27 cellular contexts compared by ENCODE assay signal in genomic region chr9:121184463-121184862, GRCh38. TPM values are rescaled to one million over a fixed set of nuclear protein-coding genes. Genes with fewer than 3 reads are reported as not detected.
DNase-seq lines count a peak whose midpoint lies in the region; ATAC-seq, FAIRE-seq and TF ChIP-seq lines count a peak whose summit lies in the region.
"Had no signal": no experiment of that assay in that cellular context is flagged by ENCODE, and none has a peak within 500 bp of the region (broad histone marks: within the 10 kb centered on the region; RNA-seq: fewer than 3 reads in every experiment).

No MANE protein-coding gene starts in this region.

- H3K4me1 ChIP-seq in HepG2 (ENCODE audit: insufficient read depth, low read length), result peaks cover 87% of the 10 kb centered on the region
- H3K4me1 ChIP-seq in right lobe of liver, result peaks cover 0 to 87% (median 38%) of the 10 kb centered on the region in 4 donors
- peaks cover 36% of the 10 kb centered on the region for H3K4me1 ChIP-seq in hepatocyte (ENCODE audit: insufficient read depth)

- H3K9me3 Mint-ChIP-seq in HFFc6, result no peaks in the 10 kb centered on the region
- H3K9me3 Mint-ChIP-seq in stimulated activated effector memory CD8-positive, alpha-beta T cell treated with anti-CD3 and anti-CD28 coated beads, Interleukin-12 subunit alpha, Interleukin-12 subunit beta, amount 100 ng/mL, for 72 hours, result no peaks in the 10 kb centered on the region
- H3K9me3 Mint-ChIP-seq: WTC11 had no signal

- peak overlapping the region; percentile 44 for H3K9ac ChIP-seq in HepG2 (ENCODE audit: insufficient read depth, low read depth, low read length)

- peaks cover 12% of the 10 kb centered on the region; the same call in 1 of the 2 replicates for H4K20me1 ChIP-seq in HepG2 (ENCODE audit: insufficient read depth, low read length)
- H4K20me1 ChIP-seq in hepatocyte (ENCODE audit: insufficient read depth, poor library complexity, severe bottlenecking), result peaks cover 44% of the 10 kb centered on the region

- TF ChIP-seq RAD21 in HepG2 (CRISPR knock-in tag; IDR thresholded peaks at IDR 0.05), result no peak

- H3K4me3 ChIP-seq in HepG2 (replicated peaks in 1 of 3; ENCODE audit: insufficient read depth in 1 of 3, low read depth in 2 of 3, low read length in 3 of 3) (peak overlapping the region in 2 of 3 experiments; percentile 3 to 42; a peak in 2 of 6 replicates), right lobe of liver (no peak overlapping the region), hepatocyte (no peak overlapping the region), H7 (ENCODE audit: insufficient read depth, low read depth, low read length) (no peak overlapping the region)
- H3K4me3 ChIP-seq: heart right ventricle, lung, Peyer's patch, vagina had no signal

- FAIRE-seq in HepG2 (lab: Jason Lieb, UNC) (no peak), H54 (lab: Jason Lieb, UNC) (no peak)

- H3K79me2 ChIP-seq in HepG2 (ENCODE audit: insufficient read depth, low read length) (peaks cover 69% of the 10 kb centered on the region), hepatocyte (peaks cover 91% of the 10 kb centered on the region)

- no peaks in the 10 kb centered on the region for H3K27me3 Mint-ChIP-seq in HFFc6 (ENCODE audit: insufficient read depth)

- intact Hi-C loops in HepG2 (cut with micrococcal nuclease; ENCODE audit: unreplicated experiment) (loop anchor here (10.0 kb wide), 1 partner anchor 130 kb away; the partner anchor contains the start of gene C5), right lobe of liver (cut with DNase I) (no loop called here)

- peaks cover 64% of the 10 kb centered on the region for H3K4me1 Mint-ChIP-seq in HFFc6 (ENCODE audit: low read depth)
- peaks cover 50% of the 10 kb centered on the region for H3K4me1 Mint-ChIP-seq in stimulated activated effector memory CD8-positive, alpha-beta T cell treated with anti-CD3 and anti-CD28 coated beads, Interleukin-12 subunit alpha, Interleukin-12 subunit beta, amount 100 ng/mL, for 72 hours
- H3K4me1 Mint-ChIP-seq: WTC11 had no signal

- peak overlapping the region; percentile 73 for H3K4me2 ChIP-seq in HepG2 (ENCODE audit: low read depth, low read length)
- H3K4me2 ChIP-seq in hepatocyte, result no peak overlapping the region

- CTCF ChIA-PET in HepG2 (lab: Yijun Ruan, JAX; ENCODE audit: low intra/inter-chr PET ratio, low total read pairs), result no interaction called here

- no peak overlapping the region for H3K4me3 Mint-ChIP-seq in HFFc6
- no peak overlapping the region for H3K4me3 Mint-ChIP-seq in stimulated activated effector memory CD8-positive, alpha-beta T cell treated with anti-CD3 and anti-CD28 coated beads, Interleukin-12 subunit alpha, Interleukin-12 subunit beta, amount 100 ng/mL, for 72 hours
- H3K4me3 Mint-ChIP-seq: WTC11 had no signal

- peak; percentile 66 for ATAC-seq in HepG2
- ATAC-seq in right lobe of liver, result no peak
- no peak for ATAC-seq in stimulated activated effector memory CD8-positive, alpha-beta T cell treated with anti-CD3 and anti-CD28 coated beads, Interleukin-12 subunit alpha, Interleukin-12 subunit beta, amount 100 ng/mL, for 72 hours
- ATAC-seq: esophagus mucosa, foreskin keratinocyte, sciatic nerve, WTC11 had no signal

- peaks cover 36% of the 10 kb centered on the region for H3K36me3 Mint-ChIP-seq in HFFc6 (ENCODE audit: low read depth)
- peaks cover 92% of the 10 kb centered on the region for H3K36me3 Mint-ChIP-seq in stimulated activated effector memory CD8-positive, alpha-beta T cell treated with anti-CD3 and anti-CD28 coated beads, Interleukin-12 subunit alpha, Interleukin-12 subunit beta, amount 100 ng/mL, for 72 hours

- peak overlapping the region; percentile 61; the same call in 1 of the 2 replicates for H3K27ac Mint-ChIP-seq in HFFc6
- H3K27ac Mint-ChIP-seq in stimulated activated effector memory CD8-positive, alpha-beta T cell treated with anti-CD3 and anti-CD28 coated beads, Interleukin-12 subunit alpha, Interleukin-12 subunit beta, amount 100 ng/mL, for 72 hours, result peak overlapping the region; percentile 84
- H3K27ac Mint-ChIP-seq: WTC11 had no signal

- POLR2A ChIA-PET in HepG2 (lab: Yijun Ruan, JAX), result interaction anchor here (1.0 to 1.6 kb wide), 4 partner anchors 17 to 115 kb away, joined by 3 to 9 read pairs (median 4); partner anchors contain the start of gene RAB14

- peaks cover 4 to 14% of the 10 kb centered on the region in 2 experiments; a peak in 3 of 5 replicates for H3K36me3 ChIP-seq in HepG2 (replicated peaks in 1 of 2; ENCODE audit: control insufficient read depth in 1 of 2, insufficient read depth in 2 of 2, low read length in 2 of 2)
- H3K36me3 ChIP-seq in right lobe of liver, result peaks cover 0 to 7% (median 4%) of the 10 kb centered on the region in 4 donors
- H3K36me3 ChIP-seq in hepatocyte (replicated peaks; ENCODE audit: insufficient read depth, low read depth), result no peaks in the 10 kb centered on the region
- no peaks in the 10 kb centered on the region; the same call in none of the 2 replicates for H3K36me3 ChIP-seq in H7 (replicated peaks; ENCODE audit: control insufficient read depth, insufficient read depth, low read length)

- no peaks in the 10 kb centered on the region for H3K9me2 ChIP-seq in hepatocyte (replicated peaks; ENCODE audit: insufficient read depth)

- TF ChIP-seq EP300 in HepG2 (IDR thresholded peaks at IDR 0.05; ENCODE audit: low read depth in 2 of 2, low read length in 2 of 2) (no peak), HepG2 (CRISPR knock-in tag; IDR thresholded peaks at IDR 0.05; ENCODE audit: borderline replicate concordance) (no peak)

- no peak for TF ChIP-seq POLR2A in HepG2 (IDR thresholded peaks at IDR 0.05; ENCODE audit: insufficient read depth in 1 of 2, low read depth in 2 of 2, low read length in 2 of 2)
- no peak for TF ChIP-seq POLR2A in right lobe of liver (IDR thresholded peaks at IDR 0.05)
- no peak for TF ChIP-seq POLR2A in H54 (IDR thresholded peaks at IDR 0.05; ENCODE audit: low read depth, low read length)

- H3K27me3 ChIP-seq in HepG2 (ENCODE audit: control insufficient read depth in 1 of 2, insufficient read depth in 2 of 2, low read length in 2 of 2), result no peaks in the 10 kb centered on the region
- H3K27me3 ChIP-seq in right lobe of liver, result no peaks in the 10 kb centered on the region
- H3K27me3 ChIP-seq in hepatocyte, result no peaks in the 10 kb centered on the region
- H3K27me3 ChIP-seq in H7 (ENCODE audit: control insufficient read depth, insufficient read depth, low read length), result no peaks in the 10 kb centered on the region
- H3K27me3 ChIP-seq: foreskin keratinocyte, heart right ventricle, Peyer's patch, vagina had no signal

- DNase-seq in HepG2 (ENCODE audit: low spot score) (peak; percentile 60), right lobe of liver (no peak), HFFc6 (no peak), hepatocyte (ENCODE audit: low spot score) (no peak), H7 (no peak), DMS79 treated with DMSO at 0.1 percent for 48 hours (lab: John Stamatoyannopoulos, UW) (no peak), H54 (ENCODE audit: insufficient read length, low spot score) (no peak)
- no peak for DNase-seq in stimulated activated effector memory CD8-positive, alpha-beta T cell treated with anti-CD3 and anti-CD28 coated beads, Interleukin-12 subunit alpha, Interleukin-12 subunit beta, amount 100 ng/mL, for 72 hours (ENCODE audit: low spot score in 2 of 2)
- DNase-seq: activated CD4-positive, alpha-beta T cell treated with anti-CD3 and anti-CD28 coated beads, Interleukin-2, amount 50 U/mL, for 48 hours; activated naive CD4-positive, alpha-beta T cell treated with Interleukin-2 at 50 U/mL for 16 hours; aorta; cortex of kidney; foreskin keratinocyte; heart right ventricle; NCI-H1092 treated with DMSO at 0.1 percent for 48 hours; NCI-H1930; NCI-H69; Peyer's patch; SHP77 treated with DMSO at 0.1 percent for 48 hours; stimulated activated CD4-positive, alpha-beta T cell treated with anti-CD3 and anti-CD28 coated beads, Interleukin-4, amount 100 ng/mL, for 24 hours; stimulated activated naive CD4-positive, alpha-beta T cell had no signal

- H3K9me3 ChIP-seq in HepG2 (ENCODE audit: low read length) (no peaks in the 10 kb centered on the region), right lobe of liver (no peaks in the 10 kb centered on the region), hepatocyte (ENCODE audit: low read depth) (no peaks in the 10 kb centered on the region)
- H3K9me3 ChIP-seq: heart right ventricle, Peyer's patch, vagina had no signal

- BruUV-seq in HepG2 (replicated peaks; lab: Mats Ljungman, UMichigan), result no TSS peak

- TF ChIP-seq CTCF in HepG2 (CRISPR knock-in tag; IDR thresholded peaks at IDR 0.05), result no peak
- no peak for TF ChIP-seq CTCF in right lobe of liver (IDR thresholded peaks at IDR 0.05)
- TF ChIP-seq CTCF in HFFc6 (IDR thresholded peaks at IDR 0.05), result no peak
- TF ChIP-seq CTCF in hepatocyte (IDR thresholded peaks at IDR 0.05; ENCODE audit: poor library complexity), result no peak

- H3K27ac ChIP-seq in HepG2 (ENCODE audit: extremely low read length, insufficient read depth, low read length) (peak overlapping the region; percentile 84), right lobe of liver (peak overlapping the region in 1 of 3 donors; percentile 85), hepatocyte (peak overlapping the region; percentile 53)
- H3K27ac ChIP-seq: C4-2B, foreskin keratinocyte, Peyer's patch, vagina had no signal

- in situ Hi-C loops in HepG2 (cut with HindIII; ENCODE audit: extremely low pct_ligation_motif_present, low pct_unique_long_range_greater_than_20kb), result no loop called here

- H2AFZ ChIP-seq in HepG2 (ENCODE audit: low read length) (no peak overlapping the region), hepatocyte (no peak overlapping the region)

RNA-seq across cellular contexts. Expression of gene RAB14, which starts 17.2 kb away (rescaled TPM):
- total RNA-seq in HepG2 (2016; rRNA removed; fragmentation: Illumina TruSeq; extraction: Trizol), result 19.3 and 42.2 TPM in 2 replicates
- total RNA-seq in HepG2 (2016; cell fraction: cytosol; rRNA removed; fragmentation: Illumina TruSeq; extraction: Trizol; ENCODE audit: low read depth), result 2.8 and 4.0 TPM in 2 replicates
- total RNA-seq in HepG2 (2016; cell fraction: insoluble cytoplasmic fraction; rRNA removed; fragmentation: Illumina TruSeq; extraction: Trizol), result 18.4 and 42.0 TPM in 2 replicates
- 18.7 and 20.5 TPM in 2 replicates for total RNA-seq in HepG2 (2016; cell fraction: membrane; rRNA removed; fragmentation: Illumina TruSeq; extraction: Trizol)
- 24.4 and 28.8 TPM in 2 replicates for total RNA-seq in HepG2 (2016; cell fraction: nucleus; rRNA removed; fragmentation: Illumina TruSeq; extraction: Trizol)
- polyA plus RNA-seq in HepG2 (2011; rRNA removed), result 15.3 and 17.4 TPM in 2 replicates
- polyA plus RNA-seq in HepG2 (2011; cell fraction: cytosol; rRNA removed), result 6.4 and 13.9 TPM in 2 replicates
- 9.5 and 11.9 TPM in 2 replicates for polyA plus RNA-seq in HepG2 (2011; cell fraction: nucleus; rRNA removed)
- 31.9 and 33.9 TPM in 2 replicates for polyA plus RNA-seq in HepG2 (2012)
- 2.7 and 2.8 TPM in 2 replicates for polyA plus RNA-seq in HepG2 (2016; cell fraction: cytosol; fragmentation: Illumina TruSeq; extraction: Trizol; ENCODE audit: low read depth)
- polyA plus RNA-seq in HepG2 (2016; cell fraction: insoluble cytoplasmic fraction; fragmentation: Illumina TruSeq; extraction: Trizol; ENCODE audit: low read depth), result 58.3 and 63.3 TPM in 2 replicates
- polyA plus RNA-seq in HepG2 (2016; cell fraction: membrane; fragmentation: Illumina TruSeq; extraction: Trizol; ENCODE audit: low read depth), result 12.2 and 12.7 TPM in 2 replicates
- polyA plus RNA-seq in HepG2 (2016; cell fraction: nucleus; fragmentation: Illumina TruSeq; extraction: Trizol; ENCODE audit: insufficient read depth, low read depth), result 39.9 TPM in 2 replicates
- polyA minus RNA-seq in HepG2 (2011; rRNA and poly(A)+ RNA removed; ENCODE audit: low replicate concordance), result 8.0 and 11.9 TPM in 2 replicates
- 14.1 and 21.2 TPM in 2 replicates for polyA minus RNA-seq in HepG2 (2011; cell fraction: cytosol; rRNA and poly(A)+ RNA removed)
- polyA minus RNA-seq in HepG2 (2011; cell fraction: nucleus; rRNA and poly(A)+ RNA removed), result 18.9 and 25.6 TPM in 2 replicates
- total RNA-seq in right lobe of liver, result 10 to 100 TPM; 29.0 to 65.1 (median 53.5) TPM
- 10 to 100 TPM; 80.3 to 91.4 (median 85.8) TPM for total RNA-seq in HFFc6 (2021; fragmentation: NEBNext Ultra II Directional; extraction: Animal tissue kit (Norgen Biotek cat#: 25700))
- total RNA-seq in hepatocyte, result 58.7 and 59.0 TPM in 2 replicates
- polyA plus RNA-seq in hepatocyte, result 54.8 and 61.9 TPM in 2 replicates
- 19.5 and 22.1 TPM in 2 replicates for total RNA-seq in H7 (2014; rRNA removed; shearing (Covaris generic))

Comparison
In these comparisons a context has a peak if more than half of its experiments do, and no peak if none do; other contexts are left out.
1. H3K4me3 ChIP-seq: peak in HepG2 (2 of 3); none in right lobe of liver (0 of 3), hepatocyte (single experiment) and H7 (single experiment).